In genomic region chr15:80059786-80060489, GRCh38 we compare ENCODE assay signal across 1 cellular context.
TF ChIP-seq lines count a peak whose summit lies in the region.

No MANE protein-coding gene starts in this region.

TF ChIP-seq in HEK293, 187 proteins besides CTCF, POLR2A, EP300 and RAD21 (continued from another document and continues in another):
- TF ChIP-seq PRDM2 (tag by site-specific recombination; IDR thresholded peaks at IDR 0.05; ENCODE audit: borderline replicate concordance) = no peak
- no peak for TF ChIP-seq ZNF629 (tag by site-specific recombination; IDR thresholded peaks at IDR 0.05)
- TF ChIP-seq ZFHX2 (tag by site-specific recombination; conservative IDR thresholded peaks at IDR 0.05) = no peak; the same call in 1 of the 2 replicates
- no peak for TF ChIP-seq ZNF624 (tag by site-specific recombination; IDR thresholded peaks at IDR 0.05)
- TF ChIP-seq GFI1B (tag by site-specific recombination; IDR thresholded peaks at IDR 0.05) = no peak
- no peak for TF ChIP-seq SETDB1 (IDR thresholded peaks at IDR 0.05; ENCODE audit: insufficient read length, low read length)
- no peak for TF ChIP-seq ZNF433 (tag by site-specific recombination; IDR thresholded peaks at IDR 0.05; ENCODE audit: low read depth)
- TF ChIP-seq ZBTB1 (tag by site-specific recombination; IDR thresholded peaks at IDR 0.05) = no peak
- TF ChIP-seq KLF17 (tag by site-specific recombination; IDR thresholded peaks at IDR 0.05) = no peak
- no peak for TF ChIP-seq ZNF76 (tag by site-specific recombination; IDR thresholded peaks at IDR 0.05; ENCODE audit: borderline replicate concordance, low read depth)
- TF ChIP-seq OSR2 (tag by site-specific recombination; IDR thresholded peaks at IDR 0.05) = no peak
- TF ChIP-seq ZFP3 (tag by site-specific recombination; IDR thresholded peaks at IDR 0.05; ENCODE audit: low read depth) = no peak
- TF ChIP-seq ZNF596 (tag by site-specific recombination; IDR thresholded peaks at IDR 0.05) = 0 out of 2 replicates have a peak, but pooled peaks have one; percentile 8
- TF ChIP-seq ZNF366 (tag by site-specific recombination; conservative IDR thresholded peaks at IDR 0.05) = no peak
- TF ChIP-seq ZNF140 (tag by site-specific recombination; IDR thresholded peaks at IDR 0.05) = no peak
- TF ChIP-seq YY1 (tag by site-specific recombination; IDR thresholded peaks at IDR 0.05) = no peak; the same call in 1 of the 2 replicates
- no peak for TF ChIP-seq ZNF776 (tag by site-specific recombination; IDR thresholded peaks at IDR 0.05; ENCODE audit: borderline replicate concordance)
- no peak for TF ChIP-seq ZNF701 (tag by site-specific recombination; IDR thresholded peaks at IDR 0.05)
- TF ChIP-seq PRDM6 (tag by site-specific recombination; IDR thresholded peaks at IDR 0.05) = no peak
- no peak for TF ChIP-seq ZNF501 (tag by site-specific recombination; IDR thresholded peaks at IDR 0.05)
- TF ChIP-seq ZBTB44 (tag by site-specific recombination; IDR thresholded peaks at IDR 0.05) = no peak
- no peak for TF ChIP-seq HOXA7 (CRISPR knock-in tag; IDR thresholded peaks at IDR 0.05; ENCODE audit: borderline replicate concordance)
- no peak for TF ChIP-seq ZNF24 (tag by site-specific recombination; IDR thresholded peaks at IDR 0.05)
- TF ChIP-seq ZNF133 (tag by site-specific recombination; IDR thresholded peaks at IDR 0.05) = no peak
- no peak for TF ChIP-seq ZNF184 (tag by site-specific recombination; IDR thresholded peaks at IDR 0.05)
- TF ChIP-seq HIC1 (tag by site-specific recombination; IDR thresholded peaks at IDR 0.05) = no peak
- no peak for TF ChIP-seq ZNF449 (tag by site-specific recombination; IDR thresholded peaks at IDR 0.05)
- TF ChIP-seq GLI2 (tag by site-specific recombination; IDR thresholded peaks at IDR 0.05; ENCODE audit: borderline replicate concordance, low read depth) = no peak
- TF ChIP-seq FEZF1 (tag by site-specific recombination; IDR thresholded peaks at IDR 0.05) = no peak
- TF ChIP-seq BCL11A (tag by site-specific recombination; IDR thresholded peaks at IDR 0.05; ENCODE audit: low read depth) = no peak
- no peak for TF ChIP-seq ZFP69B (tag by site-specific recombination; IDR thresholded peaks at IDR 0.05)
- TF ChIP-seq ZNF704 (tag by site-specific recombination; IDR thresholded peaks at IDR 0.05) = no peak
- no peak for TF ChIP-seq ZNF585B (tag by site-specific recombination; IDR thresholded peaks at IDR 0.05)
- no peak for TF ChIP-seq SP7 (tag by site-specific recombination; IDR thresholded peaks at IDR 0.05)
- TF ChIP-seq BCL6B (tag by site-specific recombination; IDR thresholded peaks at IDR 0.05) = no peak
- TF ChIP-seq ZSCAN18 (tag by site-specific recombination; IDR thresholded peaks at IDR 0.05) = no peak
- no peak for TF ChIP-seq ZNF645 (tag by site-specific recombination; IDR thresholded peaks at IDR 0.05)
- peak; percentile 29; the same call in 1 of the 2 replicates for TF ChIP-seq ZNF660 (tag by site-specific recombination; IDR thresholded peaks at IDR 0.05)
- no peak for TF ChIP-seq ZFP41 (tag by site-specific recombination; IDR thresholded peaks at IDR 0.05; ENCODE audit: borderline replicate concordance)
- TF ChIP-seq ZNF335 (tag by site-specific recombination; conservative IDR thresholded peaks at IDR 0.05) = 0 out of 2 replicates have a peak, but pooled peaks have one; percentile 90
- peak; percentile 52; the same call in 1 of the 2 replicates for TF ChIP-seq IKZF3 (tag by site-specific recombination; IDR thresholded peaks at IDR 0.05)
- TF ChIP-seq KLF9 (tag by site-specific recombination; IDR thresholded peaks at IDR 0.05; ENCODE audit: low read depth) = no peak
